1 cellular context compared by ENCODE assay signal in genomic region chr12:56721721-56722120, GRCh38.
TF ChIP-seq lines count a peak whose summit lies in the region.

No MANE protein-coding gene starts in this region.

TF ChIP-seq in GM23338, 12 proteins besides CTCF, POLR2A, EP300 and RAD21 (continued from another document):
- TF ChIP-seq REST (IDR thresholded peaks at IDR 0.05; ENCODE audit: unreplicated experiment) (no peak), ZNF462 (CRISPR knock-in tag; IDR thresholded peaks at IDR 0.05) (no peak), ZNF114 (CRISPR knock-in tag; IDR thresholded peaks at IDR 0.05) (no peak), ETS1 (IDR thresholded peaks at IDR 0.05) (no peak), NANOG (IDR thresholded peaks at IDR 0.05; ENCODE audit: borderline replicate concordance) (no peak)
